In genomic region chr11:33989461-33989860, GRCh38 we compare ENCODE assay signal across 24 cellular contexts.
"Had no signal": no experiment of that assay in that cellular context is flagged by ENCODE, and none has a peak within 500 bp of the region (broad histone marks: within the 10 kb centered on the region; RNA-seq: fewer than 3 reads in every experiment).

No MANE protein-coding gene starts in this region.

- H3K4me1 ChIP-seq: ascending aorta, breast epithelium, colonic mucosa had no signal

- H3K36me3 ChIP-seq: ascending aorta, breast epithelium, cardiac muscle cell, colonic mucosa had no signal

- ATAC-seq: activated naive CD4-positive, alpha-beta T cell treated with anti-CD3 and anti-CD28 coated beads, Interleukin-2, amount 50 U/mL, for 72 hours; activated T-cell treated with anti-CD3 and anti-CD28 coated beads, Interleukin-2, amount 50 U/mL, for 72 hours had no signal

- H3K4me3 ChIP-seq: ascending aorta, breast epithelium, cardiac muscle cell, colonic mucosa had no signal

- H3K4me3 Mint-ChIP-seq: activated CD4-positive, alpha-beta memory T cell treated with anti-CD3 and anti-CD28 coated beads, Interleukin-2, amount 10 ng/mL, durations not matched to agents 7 days and 5 days; activated CD4-positive, alpha-beta T cell treated with anti-CD3 and anti-CD28 coated beads, Interleukin-2, amount 10 ng/mL, durations not matched to agents 7 days and 5 days; activated naive CD4-positive, alpha-beta T cell treated with anti-CD3 and anti-CD28 coated beads, Interleukin-2, amount 10 ng/mL, durations not matched to agents 7 days and 5 days; activated naive CD8-positive, alpha-beta T cell treated with anti-CD3 and anti-CD28 coated beads, Interleukin-2, amount 10 ng/mL, durations not matched to agents 7 days and 5 days; activated T-cell treated with anti-CD3 and anti-CD28 coated beads, Interleukin-2, amount 50 U/mL, for 24 hours; activated T-cell treated with anti-CD3 and anti-CD28 coated beads, Interleukin-2, amount 50 U/mL, for 72 hours; brain had no signal

- FAIRE-seq: frontal cortex had no signal

- H3K9me3 Mint-ChIP-seq: activated CD4-positive, alpha-beta memory T cell treated with anti-CD3 and anti-CD28 coated beads, Interleukin-2, amount 10 ng/mL, durations not matched to agents 7 days and 5 days; activated CD4-positive, alpha-beta T cell treated with anti-CD3 and anti-CD28 coated beads, Interleukin-2, amount 10 ng/mL, durations not matched to agents 7 days and 5 days; activated naive CD4-positive, alpha-beta T cell treated with anti-CD3 and anti-CD28 coated beads, Interleukin-2, amount 10 ng/mL, durations not matched to agents 7 days and 5 days; activated naive CD4-positive, alpha-beta T cell treated with anti-CD3 and anti-CD28 coated beads, Interleukin-2, amount 50 U/mL, for 72 hours; activated naive CD8-positive, alpha-beta T cell treated with anti-CD3 and anti-CD28 coated beads, Interleukin-2, amount 10 ng/mL, durations not matched to agents 7 days and 5 days; activated T-cell treated with anti-CD3 and anti-CD28 coated beads, Interleukin-2, amount 50 U/mL, for 24 hours; activated T-cell treated with anti-CD3 and anti-CD28 coated beads, Interleukin-2, amount 50 U/mL, for 72 hours had no signal

- H3K4me1 Mint-ChIP-seq: brain had no signal

- H3K9me3 ChIP-seq: ascending aorta, breast epithelium, colonic mucosa had no signal

- H3K36me3 Mint-ChIP-seq: activated naive CD4-positive, alpha-beta T cell treated with anti-CD3 and anti-CD28 coated beads, Interleukin-2, amount 10 ng/mL, durations not matched to agents 7 days and 5 days; activated naive CD4-positive, alpha-beta T cell treated with anti-CD3 and anti-CD28 coated beads, Interleukin-2, amount 50 U/mL, for 72 hours; activated naive CD8-positive, alpha-beta T cell treated with anti-CD3 and anti-CD28 coated beads, Interleukin-2, amount 10 ng/mL, durations not matched to agents 7 days and 5 days; brain had no signal

- H3K27ac Mint-ChIP-seq: activated CD4-positive, alpha-beta memory T cell treated with anti-CD3 and anti-CD28 coated beads, Interleukin-2, amount 10 ng/mL, durations not matched to agents 7 days and 5 days; activated CD4-positive, alpha-beta T cell treated with anti-CD3 and anti-CD28 coated beads, Interleukin-2, amount 10 ng/mL, durations not matched to agents 7 days and 5 days; activated naive CD4-positive, alpha-beta T cell treated with anti-CD3 and anti-CD28 coated beads, Interleukin-2, amount 10 ng/mL, durations not matched to agents 7 days and 5 days; activated naive CD4-positive, alpha-beta T cell treated with anti-CD3 and anti-CD28 coated beads, Interleukin-2, amount 50 U/mL, for 72 hours; activated naive CD8-positive, alpha-beta T cell treated with anti-CD3 and anti-CD28 coated beads, Interleukin-2, amount 10 ng/mL, durations not matched to agents 7 days and 5 days; activated T-cell treated with anti-CD3 and anti-CD28 coated beads, Interleukin-2, amount 50 U/mL, for 24 hours; activated T-cell treated with anti-CD3 and anti-CD28 coated beads, Interleukin-2, amount 50 U/mL, for 72 hours; brain had no signal

- H3K27me3 ChIP-seq: ascending aorta, breast epithelium, cardiac muscle cell, colonic mucosa had no signal

- DNase-seq: activated CD4-positive, alpha-beta memory T cell treated with anti-CD3 and anti-CD28 coated beads, Interleukin-2, amount 10 ng/mL, durations not matched to agents 7 days and 5 days; activated CD4-positive, alpha-beta T cell treated with anti-CD3 and anti-CD28 coated beads for 1 hour; activated CD4-positive, alpha-beta T cell treated with anti-CD3 and anti-CD28 coated beads for 4 hours; activated CD4-positive, alpha-beta T cell treated with anti-CD3 and anti-CD28 coated beads, Interleukin-2, amount 10 ng/mL, durations not matched to agents 7 days and 5 days; activated CD4-positive, alpha-beta T cell treated with anti-CD3 and anti-CD28 coated beads, Interleukin-2, amount 50 U/mL, for 4 hours; activated CD8-positive, alpha-beta memory T cell treated with anti-CD3 and anti-CD28 coated beads, Interleukin-2, amount 50 U/mL, for 48 hours; activated gamma-delta T cell; activated naive CD4-positive, alpha-beta T cell; activated naive CD4-positive, alpha-beta T cell treated with anti-CD3 and anti-CD28 coated beads, Interleukin-2, amount 10 ng/mL, durations not matched to agents 7 days and 5 days; activated naive CD8-positive, alpha-beta T cell treated with anti-CD3 and anti-CD28 coated beads, Interleukin-2, amount 10 ng/mL, durations not matched to agents 7 days and 5 days; activated T-cell treated with anti-CD3 and anti-CD28 coated beads for 4 hours; activated T-cell treated with anti-CD3 and anti-CD28 coated beads, Interleukin-2, amount 50 U/mL, for 24 hours; activated T-cell treated with anti-CD3 and anti-CD28 coated beads, Interleukin-2, amount 50 U/mL, for 72 hours; central memory CD4-positive, alpha-beta T cell; cerebellar nuclear complex; colonic mucosa; effector CD8-positive, alpha-beta T cell; T-helper 2 cell had no signal

- H3K27ac ChIP-seq: ascending aorta, breast epithelium, cardiac muscle cell, colonic mucosa had no signal
